ENCODE assay signal across 11 cellular contexts in genomic region chr12:71945883-71946282, GRCh38. TPM values are rescaled to one million over a fixed set of nuclear protein-coding genes. Genes with fewer than 3 reads are reported as not detected.
"Had no signal": no experiment of that assay in that cellular context is flagged by ENCODE, and none has a peak within 500 bp of the region (broad histone marks: within the 10 kb centered on the region; RNA-seq: fewer than 3 reads in every experiment).

No MANE protein-coding gene starts in this region.

- H3K9me3 ChIP-seq: HAP-1 had no signal

- H3K36me3 ChIP-seq: HAP-1 had no signal

- H3K36me3 Mint-ChIP-seq: IgD-negative memory B cell had no signal

- FAIRE-seq: HepG2 had no signal

- H3K9me3 Mint-ChIP-seq: GM23338, HFFc6 had no signal

- H3K27ac Mint-ChIP-seq: HFFc6, IgD-negative memory B cell had no signal

- DNase-seq: H7, HFFc6, KBM-7 had no signal

- H3K4me1 Mint-ChIP-seq: IgD-negative memory B cell had no signal

- H3K27ac ChIP-seq: HL-60 had no signal

- ATAC-seq: GM23338, HCT116, HepG2 had no signal

- H3K4me3 Mint-ChIP-seq: HFFc6, IgD-negative memory B cell had no signal

- H3K4me3 ChIP-seq: GM23338, HAP-1 had no signal

RNA-seq across cellular contexts. Expression of gene TPH2, which starts 7.2 kb away (rescaled TPM):
- total RNA-seq: H4, H7, HepG2, HFFc6, HT1080 had no signal
- polyA plus RNA-seq: HepG2, IgD-negative memory B cell had no signal
